In genomic region chr16:89317729-89318429, GRCh38 we compare ENCODE assay signal across 11 cellular contexts.
DNase-seq lines count a peak whose midpoint lies in the region; ATAC-seq lines count a peak whose summit lies in the region.
"Had no signal": no experiment of that assay in that cellular context is flagged by ENCODE, and none has a peak within 500 bp of the region (broad histone marks: within the 10 kb centered on the region; RNA-seq: fewer than 3 reads in every experiment).

No MANE protein-coding gene starts in this region.

- H2BK5ac ChIP-seq in trophoblast cell (ENCODE audit: low read depth, low read length, poor library complexity), result no peak overlapping the region

- peak overlapping the region; percentile 91 for H3K27ac Mint-ChIP-seq in activated CD8-positive, alpha-beta memory T cell treated with anti-CD3 and anti-CD28 coated beads, Interleukin-2, amount 10 ng/mL, durations not matched to agents 7 days and 5 days
- peak overlapping the region; percentile 83 for H3K27ac Mint-ChIP-seq in T-helper 17 cell

- peak overlapping the region; percentile 0 for H3K18ac ChIP-seq in trophoblast cell (ENCODE audit: low read length)

- no peak overlapping the region for H2BK12ac ChIP-seq in trophoblast cell (ENCODE audit: low read length)

- peaks cover 97% of the 10 kb centered on the region for H3K4me1 Mint-ChIP-seq in activated CD8-positive, alpha-beta memory T cell treated with anti-CD3 and anti-CD28 coated beads, Interleukin-2, amount 10 ng/mL, durations not matched to agents 7 days and 5 days
- peaks cover 79% of the 10 kb centered on the region for H3K4me1 Mint-ChIP-seq in T-helper 17 cell

- H3K4me3 ChIP-seq in trophoblast cell (ENCODE audit: low read depth, low read length), result no peak overlapping the region
- H3K4me3 ChIP-seq: psoas muscle, thoracic aorta had no signal

- H4K8ac ChIP-seq in trophoblast cell (ENCODE audit: low read depth, low read length), result no peak overlapping the region

- H3K79me2 ChIP-seq in trophoblast cell (ENCODE audit: control insufficient read depth, insufficient read depth, low read length, poor library complexity), result peaks cover 17% of the 10 kb centered on the region

- peaks cover 34 to 40% of the 10 kb centered on the region in 2 experiments for H3K4me1 ChIP-seq in trophoblast cell (ENCODE audit: control insufficient read depth in 1 of 2, insufficient read depth in 2 of 2, low read length in 2 of 2)

- H3K27ac ChIP-seq in epithelial cell of prostate, result peak overlapping the region; percentile 82
- no peak overlapping the region for H3K27ac ChIP-seq in trophoblast cell (ENCODE audit: low read depth, low read length)

- H3K36me3 Mint-ChIP-seq in activated CD8-positive, alpha-beta memory T cell treated with anti-CD3 and anti-CD28 coated beads, Interleukin-2, amount 10 ng/mL, durations not matched to agents 7 days and 5 days, result peaks cover 40% of the 10 kb centered on the region
- H3K36me3 Mint-ChIP-seq in T-helper 17 cell (ENCODE audit: low read depth), result no peaks in the 10 kb centered on the region

- no peak overlapping the region for H2AK5ac ChIP-seq in trophoblast cell (ENCODE audit: low read length)

- no peak overlapping the region for H2BK120ac ChIP-seq in trophoblast cell (ENCODE audit: insufficient read depth, low read length, poor library complexity)

- no peak overlapping the region for H4K91ac ChIP-seq in trophoblast cell (ENCODE audit: low read depth, low read length)

- peaks cover 2% of the 10 kb centered on the region for H3K79me1 ChIP-seq in trophoblast cell (ENCODE audit: low read length)

- H3K9me3 ChIP-seq in T-helper 17 cell (ENCODE audit: control insufficient read depth, low read length, poor library complexity, severe bottlenecking) (no peaks in the 10 kb centered on the region), trophoblast cell (ENCODE audit: insufficient read depth, low read depth, low read length) (peaks cover 1% of the 10 kb centered on the region)
- H3K9me3 ChIP-seq: psoas muscle, thoracic aorta had no signal

- CTCF ChIA-PET in activated CD8-positive, alpha-beta memory T cell treated with anti-CD3 and anti-CD28 coated beads, Interleukin-2, amount 10 ng/mL, durations not matched to agents 7 days and 5 days (lab: Charles Lee), result interaction anchor here (2.1 kb wide), 1 partner anchor 44 kb away, joined by 8 read pairs; no protein-coding TSS in a partner anchor

- no peak for DNase-seq in activated CD8-positive, alpha-beta memory T cell treated with anti-CD3 and anti-CD28 coated beads, Interleukin-2, amount 10 ng/mL, durations not matched to agents 7 days and 5 days
- no peak for DNase-seq in activated CD8-positive, alpha-beta memory T cell treated with anti-CD3 and anti-CD28 coated beads for 24 hours
- no peak for DNase-seq in T-helper 17 cell
- no peak for DNase-seq in epithelial cell of prostate (ENCODE audit: low read depth, low spot score)
- no peak for DNase-seq in trophoblast cell
- DNase-seq in NCI-H2196 treated with DMSO at 0.1 percent for 48 hours (lab: John Stamatoyannopoulos, UW; ENCODE audit: unreplicated experiment), result no peak
- no peak for DNase-seq in cortex of kidney (lab: John Stamatoyannopoulos, UW)

- no peak overlapping the region for H3K23ac ChIP-seq in trophoblast cell (ENCODE audit: low read length)

- H3K27me3 ChIP-seq in trophoblast cell (ENCODE audit: insufficient read depth, low read length), result no peaks in the 10 kb centered on the region

- H3K14ac ChIP-seq in trophoblast cell (ENCODE audit: low read length), result no peak overlapping the region

- H3K4ac ChIP-seq in trophoblast cell (ENCODE audit: low read depth, low read length), result peak overlapping the region; percentile 71

- no CpG with 5 or more reads among the region's 23 CpGs for whole genome bisulfite sequencing in trophoblast cell (ENCODE audit: extremely low coverage, insufficient coverage, insufficient read length)

- H3K36me3 ChIP-seq in trophoblast cell (ENCODE audit: control insufficient read depth in 1 of 2, insufficient read depth in 2 of 2, low read length in 2 of 2), result peaks cover 18 to 29% of the 10 kb centered on the region in 2 experiments

- no peak overlapping the region for H3K4me2 ChIP-seq in trophoblast cell (ENCODE audit: low read length)

- H3K27me3 Mint-ChIP-seq in activated CD8-positive, alpha-beta memory T cell treated with anti-CD3 and anti-CD28 coated beads, Interleukin-2, amount 10 ng/mL, durations not matched to agents 7 days and 5 days, result no peaks in the 10 kb centered on the region
- no peaks in the 10 kb centered on the region for H3K27me3 Mint-ChIP-seq in T-helper 17 cell

- H2AFZ ChIP-seq in trophoblast cell (ENCODE audit: insufficient read depth, low read length, poor library complexity), result no peak overlapping the region

- no peak overlapping the region for H3K4me3 Mint-ChIP-seq in activated CD8-positive, alpha-beta memory T cell treated with anti-CD3 and anti-CD28 coated beads, Interleukin-2, amount 10 ng/mL, durations not matched to agents 7 days and 5 days
- H3K4me3 Mint-ChIP-seq in T-helper 17 cell, result peak overlapping the region; percentile 92

- H3K9me3 Mint-ChIP-seq in activated CD8-positive, alpha-beta memory T cell treated with anti-CD3 and anti-CD28 coated beads, Interleukin-2, amount 10 ng/mL, durations not matched to agents 7 days and 5 days (ENCODE audit: low read depth), result no peaks in the 10 kb centered on the region

- H3K9ac ChIP-seq in trophoblast cell (ENCODE audit: low read length), result no peak overlapping the region

- H4K12ac ChIP-seq in trophoblast cell (ENCODE audit: low read depth, low read length), result no peak overlapping the region

- ATAC-seq in activated CD8-positive, alpha-beta memory T cell treated with anti-CD3 and anti-CD28 coated beads, Interleukin-2, amount 10 ng/mL, durations not matched to agents 7 days and 5 days, result no peak
- no peak for ATAC-seq in T-helper 17 cell
- no peak for ATAC-seq in HG03571 (IDR thresholded peaks at IDR 0.05; ENCODE audit: unreplicated experiment)
- ATAC-seq: left lobe of liver, psoas muscle had no signal
